In genomic region chr20:32510120-32510600, GRCh38 we compare ENCODE assay signal across 11 cellular contexts.
DNase-seq lines count a peak whose midpoint lies in the region; ATAC-seq and TF ChIP-seq lines count a peak whose summit lies in the region.
"Had no signal": no experiment of that assay in that cellular context is flagged by ENCODE, and none has a peak within 500 bp of the region (broad histone marks: within the 10 kb centered on the region; RNA-seq: fewer than 3 reads in every experiment).

No MANE protein-coding gene starts in this region.

- H3K36me3 Mint-ChIP-seq in IgD-negative memory B cell (peaks cover 14% of the 10 kb centered on the region), brain (peaks cover 42% of the 10 kb centered on the region), natural killer cell (no peaks in the 10 kb centered on the region)

- peak in 2 of 3 donors; percentile 15 to 17 for ATAC-seq in natural killer cell
- no peak for ATAC-seq in GM19467 (IDR thresholded peaks at IDR 0.05; ENCODE audit: unreplicated experiment)

- H3K4me2 ChIP-seq in BLaER1 treated with 17β-estradiol and CSF1 and Interleukin-3, amounts not matched to agents 10 nM and 100 nM, result peak overlapping the region; percentile 67 to 95 (median 89)
- no peak overlapping the region for H3K4me2 ChIP-seq in Karpas-422 (ENCODE audit: low read depth, low read length, poor library complexity, severe bottlenecking)

- no peaks in the 10 kb centered on the region for H3K27me3 ChIP-seq in BLaER1 treated with 17β-estradiol and CSF1 and Interleukin-3, amounts not matched to agents 10 nM and 100 nM
- H3K27me3 ChIP-seq in Karpas-422 (ENCODE audit: low read length), result no peaks in the 10 kb centered on the region

- H3K9ac ChIP-seq in BLaER1 treated with 17β-estradiol and CSF1 and Interleukin-3, amounts not matched to agents 10 nM and 100 nM, result peak overlapping the region; percentile 2 to 85 (median 73); a peak in 17 of 22 replicates
- no peak overlapping the region for H3K9ac ChIP-seq in Karpas-422 (ENCODE audit: low read length)

- DNase-seq in natural killer cell, result no peak
- no peak for DNase-seq in COLO829 (ENCODE audit: low spot score)
- no peak for DNase-seq in SW 1271 (lab: John Stamatoyannopoulos, UW)
- no peak for DNase-seq in Karpas-422
- DNase-seq: mammary epithelial cell, NCI-H2029 treated with DMSO at 0.1 percent for 48 hours had no signal

- no peak overlapping the region for H2AFZ ChIP-seq in Karpas-422 (ENCODE audit: low read length)

- TF ChIP-seq CTCF in brain (conservative IDR thresholded peaks at IDR 0.05) (no peak), natural killer cell (IDR thresholded peaks at IDR 0.05) (no peak)

- H3K27ac ChIP-seq in BLaER1 treated with 17β-estradiol and CSF1 and Interleukin-3, amounts not matched to agents 10 nM and 100 nM, result peak overlapping the region in 9 of 11 experiments; percentile 41 to 92 (median 88); a peak in 18 of 22 replicates
- H3K27ac ChIP-seq in Karpas-422 (ENCODE audit: low read length), result no peak overlapping the region

- H3K27me3 Mint-ChIP-seq in IgD-negative memory B cell (no peaks in the 10 kb centered on the region), brain (no peaks in the 10 kb centered on the region), natural killer cell (ENCODE audit: low read depth in 2 of 2) (no peaks in the 10 kb centered on the region)
- H3K27me3 Mint-ChIP-seq: dendritic cell treated with granulocyte-macrophage colony-stimulating factor and Interleukin-4, amounts not matched to agents 40 ng/mL and 50 ng/mL, for 4 days had no signal

- peaks cover 68 to 100% (median 98%) of the 10 kb centered on the region in 10 experiments for H3K4me1 ChIP-seq in BLaER1 treated with 17β-estradiol and CSF1 and Interleukin-3, amounts not matched to agents 10 nM and 100 nM
- no peaks in the 10 kb centered on the region for H3K4me1 ChIP-seq in Karpas-422 (ENCODE audit: low read length)

- intact Hi-C loops in natural killer cell (cut with micrococcal nuclease), result no loop called here

- no peaks in the 10 kb centered on the region for H3K79me2 ChIP-seq in Karpas-422 (ENCODE audit: low read length)

- no peaks in the 10 kb centered on the region for H3K9me3 ChIP-seq in BLaER1 treated with 17β-estradiol and CSF1 and Interleukin-3, amounts not matched to agents 10 nM and 100 nM (replicated peaks in 1 of 11)
- no peaks in the 10 kb centered on the region for H3K9me3 ChIP-seq in Karpas-422 (ENCODE audit: low read length)

- H3K4me3 Mint-ChIP-seq in IgD-negative memory B cell, result peak overlapping the region in 3 of 4 donors; percentile 48 to 82 (median 78)
- H3K4me3 Mint-ChIP-seq in brain, result peak overlapping the region in 1 of 5 experiments; percentile 23
- H3K4me3 Mint-ChIP-seq in natural killer cell, result peak overlapping the region; percentile 86
- H3K4me3 Mint-ChIP-seq: dendritic cell treated with granulocyte-macrophage colony-stimulating factor and Interleukin-4, amounts not matched to agents 40 ng/mL and 50 ng/mL, for 4 days had no signal

- peak overlapping the region in 8 of 10 experiments; percentile 43 to 70 (median 56); a peak in 15 of 20 replicates for H3K4me3 ChIP-seq in BLaER1 treated with 17β-estradiol and CSF1 and Interleukin-3, amounts not matched to agents 10 nM and 100 nM
- no peak overlapping the region for H3K4me3 ChIP-seq in Karpas-422 (ENCODE audit: low read length)

- H3K4me1 Mint-ChIP-seq in IgD-negative memory B cell (peaks cover 11 to 20% (median 12%) of the 10 kb centered on the region in 3 donors), brain (peaks cover 28% of the 10 kb centered on the region), natural killer cell (peaks cover 56 to 82% of the 10 kb centered on the region in 2 donors)

- H3K9me3 Mint-ChIP-seq in IgD-negative memory B cell (no peaks in the 10 kb centered on the region), brain (peaks cover 0 to 5% (median 0%) of the 10 kb centered on the region in 5 experiments), natural killer cell (no peaks in the 10 kb centered on the region)
- H3K9me3 Mint-ChIP-seq: dendritic cell treated with granulocyte-macrophage colony-stimulating factor and Interleukin-4, amounts not matched to agents 40 ng/mL and 50 ng/mL, for 4 days had no signal

- H3K27ac Mint-ChIP-seq in IgD-negative memory B cell (peak overlapping the region; percentile 26 to 47 (median 39)), brain (peak overlapping the region in 3 of 5 experiments; percentile 47 to 89 (median 76)), natural killer cell (peak overlapping the region; percentile 93)
- H3K27ac Mint-ChIP-seq: dendritic cell treated with granulocyte-macrophage colony-stimulating factor and Interleukin-4, amounts not matched to agents 40 ng/mL and 50 ng/mL, for 4 days had no signal

- H3K9me2 ChIP-seq in Karpas-422 (replicated peaks; ENCODE audit: insufficient read depth, low read length), result no peaks in the 10 kb centered on the region

- peaks cover 0 to 10% (median 2%) of the 10 kb centered on the region in 11 experiments; a peak in 6 of 22 replicates for H3K36me3 ChIP-seq in BLaER1 treated with 17β-estradiol and CSF1 and Interleukin-3, amounts not matched to agents 10 nM and 100 nM
- no peaks in the 10 kb centered on the region for H3K36me3 ChIP-seq in Karpas-422 (ENCODE audit: insufficient read depth, low read length)

- H4K20me1 ChIP-seq in BLaER1 treated with 17β-estradiol and CSF1 and Interleukin-3, amounts not matched to agents 10 nM and 100 nM, result peaks cover 0 to 14% (median 0%) of the 10 kb centered on the region in 11 experiments; a peak in 4 of 22 replicates
- H4K20me1 ChIP-seq in Karpas-422 (ENCODE audit: insufficient read depth, low read depth, low read length), result no peaks in the 10 kb centered on the region

Comparison
In these comparisons a context has a peak if more than half of its experiments do, and no peak if none do; other contexts are left out.
1. H3K27ac Mint-ChIP-seq: peak in every context shown above with its lines; median percentile 93 in natural killer cell; 76 in brain; 39 in IgD-negative memory B cell.